In the genomic region with DNA sequence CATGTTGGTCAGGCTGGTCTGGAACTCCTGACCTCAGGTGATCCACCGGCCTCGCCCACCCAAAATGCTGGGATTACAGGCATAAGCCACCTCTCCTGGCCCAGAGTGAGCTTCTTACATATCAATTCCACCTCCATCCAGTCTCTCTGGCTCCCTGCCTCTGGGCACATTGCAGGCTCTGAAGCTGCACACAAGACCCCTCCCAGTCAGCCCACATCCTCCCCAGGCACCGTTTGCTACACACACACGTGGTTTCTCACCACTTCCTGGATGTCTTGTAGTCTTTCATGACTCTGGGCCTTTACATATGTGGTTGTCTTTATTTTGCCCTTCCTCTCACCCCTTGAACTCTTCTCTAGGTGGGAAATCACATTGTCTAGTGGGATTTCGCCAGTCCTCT, we compare ENCODE assay signal across 8 cellular contexts.
DNase-seq lines count a peak whose midpoint lies in the region; ATAC-seq and TF ChIP-seq lines count a peak whose summit lies in the region.

No MANE protein-coding gene starts in this region.

- peak overlapping the region; percentile 88 for H3K27ac Mint-ChIP-seq in activated CD4-positive, alpha-beta memory T cell treated with anti-CD3 and anti-CD28 coated beads, Interleukin-2, amount 10 ng/mL, durations not matched to agents 7 days and 5 days
- no peak overlapping the region for H3K27ac Mint-ChIP-seq in WTC11

- peaks cover 20% of the 10 kb centered on the region for H3K36me3 Mint-ChIP-seq in activated CD4-positive, alpha-beta memory T cell treated with anti-CD3 and anti-CD28 coated beads, Interleukin-2, amount 10 ng/mL, durations not matched to agents 7 days and 5 days (ENCODE audit: low read depth)
- no peaks in the 10 kb centered on the region for H3K36me3 Mint-ChIP-seq in WTC11

- CTCF ChIA-PET in activated CD4-positive, alpha-beta memory T cell treated with anti-CD3 and anti-CD28 coated beads, Interleukin-2, amount 10 ng/mL, durations not matched to agents 7 days and 5 days (lab: Charles Lee) = interaction anchor here (0.7 kb wide), 1 partner anchor 11 kb away, joined by 3 read pairs; no protein-coding TSS in a partner anchor
- CTCF ChIA-PET in WTC11 (lab: Charles Lee) = no interaction called here

- peak overlapping the region; percentile 69 for H3K4me3 Mint-ChIP-seq in activated CD4-positive, alpha-beta memory T cell treated with anti-CD3 and anti-CD28 coated beads, Interleukin-2, amount 10 ng/mL, durations not matched to agents 7 days and 5 days
- H3K4me3 Mint-ChIP-seq in WTC11 = no peak overlapping the region

- no peak for TF ChIP-seq CTCF in WTC11 (IDR thresholded peaks at IDR 0.05)

- intact Hi-C loops in head of caudate nucleus (cut with DNase I) = no loop called here

- POLR2A ChIA-PET in activated CD4-positive, alpha-beta memory T cell treated with anti-CD3 and anti-CD28 coated beads, Interleukin-2, amount 10 ng/mL, durations not matched to agents 7 days and 5 days (lab: Charles Lee) = interaction anchor here (0.9 to 1.3 kb wide), 4 partner anchors 17 to 138 kb away, joined by 3 to 7 read pairs (median 4); partner anchors contain the start of gene RBBP8
- POLR2A ChIA-PET in WTC11 (lab: Charles Lee) = no interaction called here

- H3K27me3 Mint-ChIP-seq in activated CD4-positive, alpha-beta memory T cell treated with anti-CD3 and anti-CD28 coated beads, Interleukin-2, amount 10 ng/mL, durations not matched to agents 7 days and 5 days = no peaks in the 10 kb centered on the region
- H3K27me3 Mint-ChIP-seq in WTC11 (ENCODE audit: low read depth) = no peaks in the 10 kb centered on the region

- peak; percentile 93 for ATAC-seq in GM21526 (IDR thresholded peaks at IDR 0.05; ENCODE audit: low FRiP score, unreplicated experiment)
- ATAC-seq in WTC11 = no peak

- DNase-seq in ELF-1 (ENCODE audit: low read depth, low spot score) (peak; percentile 50), LHCN-M2 (ENCODE audit: low read depth) (peak; percentile 44), head of caudate nucleus (peak in 29 of 42 donors; percentile 11 to 71 (median 34)), HuH-7.5 (ENCODE audit: low spot score) (no peak), WTC11 (ENCODE audit: low spot score) (no peak)
- peak; percentile 93 for DNase-seq in activated CD4-positive, alpha-beta memory T cell treated with anti-CD3 and anti-CD28 coated beads, Interleukin-2, amount 10 ng/mL, durations not matched to agents 7 days and 5 days
- peak; percentile 65 for DNase-seq in stimulated activated CD8-positive, alpha-beta memory T cell treated with anti-CD3 and anti-CD28 coated beads, Interleukin-15, amount 100 ng/mL, for 1 hour (ENCODE audit: low read depth)

- H3K9me3 Mint-ChIP-seq in activated CD4-positive, alpha-beta memory T cell treated with anti-CD3 and anti-CD28 coated beads, Interleukin-2, amount 10 ng/mL, durations not matched to agents 7 days and 5 days = peaks cover 9% of the 10 kb centered on the region
- H3K9me3 Mint-ChIP-seq in WTC11 = no peaks in the 10 kb centered on the region

- peaks cover 62% of the 10 kb centered on the region for H3K4me1 Mint-ChIP-seq in activated CD4-positive, alpha-beta memory T cell treated with anti-CD3 and anti-CD28 coated beads, Interleukin-2, amount 10 ng/mL, durations not matched to agents 7 days and 5 days
- H3K4me1 Mint-ChIP-seq in WTC11 = peaks cover 13% of the 10 kb centered on the region

TF ChIP-seq in WTC11, 78 proteins besides CTCF, POLR2A, EP300 and RAD21 (continues in another document):
- TF ChIP-seq MYBL2 (CRISPR knock-in tag; IDR thresholded peaks at IDR 0.05) (no peak), NR1H2 (CRISPR knock-in tag; IDR thresholded peaks at IDR 0.05) (no peak), FOXP4 (CRISPR knock-in tag; IDR thresholded peaks at IDR 0.05) (no peak), CREM (CRISPR knock-in tag; IDR thresholded peaks at IDR 0.05) (no peak), IRF1 (CRISPR knock-in tag; IDR thresholded peaks at IDR 0.05) (no peak), USF1 (CRISPR knock-in tag; IDR thresholded peaks at IDR 0.05) (no peak), CREB1 (CRISPR knock-in tag; IDR thresholded peaks at IDR 0.05) (no peak), ZNF232 (CRISPR knock-in tag; IDR thresholded peaks at IDR 0.05) (no peak), ZNF671 (CRISPR knock-in tag; IDR thresholded peaks at IDR 0.05) (no peak), ZNF317 (CRISPR knock-in tag; IDR thresholded peaks at IDR 0.05; ENCODE audit: borderline replicate concordance, low read depth) (no peak), ZBTB43 (CRISPR knock-in tag; IDR thresholded peaks at IDR 0.05) (no peak)
- TF ChIP-seq, protein P1, sequence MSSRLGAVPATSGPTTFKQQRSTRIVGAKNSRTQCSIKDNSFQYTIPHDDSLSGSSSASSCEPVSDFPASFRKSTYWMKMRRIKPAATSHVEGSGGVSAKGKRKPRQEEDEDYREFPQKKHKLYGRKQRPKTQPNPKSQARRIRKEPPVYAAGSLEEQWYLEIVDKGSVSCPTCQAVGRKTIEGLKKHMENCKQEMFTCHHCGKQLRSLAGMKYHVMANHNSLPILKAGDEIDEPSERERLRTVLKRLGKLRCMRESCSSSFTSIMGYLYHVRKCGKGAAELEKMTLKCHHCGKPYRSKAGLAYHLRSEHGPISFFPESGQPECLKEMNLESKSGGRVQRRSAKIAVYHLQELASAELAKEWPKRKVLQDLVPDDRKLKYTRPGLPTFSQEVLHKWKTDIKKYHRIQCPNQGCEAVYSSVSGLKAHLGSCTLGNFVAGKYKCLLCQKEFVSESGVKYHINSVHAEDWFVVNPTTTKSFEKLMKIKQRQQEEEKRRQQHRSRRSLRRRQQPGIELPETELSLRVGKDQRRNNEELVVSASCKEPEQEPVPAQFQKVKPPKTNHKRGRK (CRISPR knock-in tag; IDR thresholded peaks at IDR 0.05; ENCODE audit: borderline replicate concordance) = no peak

Comparison
In these comparisons a context has a peak if more than half of its experiments do, and no peak if none do; other contexts are left out.
1. DNase-seq: peak in ELF-1 (single experiment), LHCN-M2 (single experiment), activated CD4-positive, alpha-beta memory T cell treated with anti-CD3 and anti-CD28 coated beads, Interleukin-2, amount 10 ng/mL, durations not matched to agents 7 days and 5 days (single experiment), head of caudate nucleus (29 of 42) and stimulated activated CD8-positive, alpha-beta memory T cell treated with anti-CD3 and anti-CD28 coated beads, Interleukin-15, amount 100 ng/mL, for 1 hour (single experiment); none in HuH-7.5 (single experiment) and WTC11 (single experiment).